Comparison of ENCODE assay signal across 8 cellular contexts in genomic region chr7:75738975-75739795, GRCh38. TPM values are rescaled to one million over a fixed set of nuclear protein-coding genes. Genes with fewer than 3 reads are reported as not detected.
A peak's percentile ranks its signal among the peaks of the same experiment; 100 is the strongest.
DNase-seq lines count a peak whose midpoint lies in the region; ATAC-seq and TF ChIP-seq lines count a peak whose summit lies in the region.

No MANE protein-coding gene starts in this region.

- no peaks in the 10 kb centered on the region for H3K79me2 ChIP-seq in neural cell (replicated peaks; ENCODE audit: insufficient read depth, low read length)

- TF ChIP-seq CTCF in RWPE2 (IDR thresholded peaks at IDR 0.05; ENCODE audit: poor library complexity, severe bottlenecking) (no peak), fibroblast of the aortic adventitia (IDR thresholded peaks at IDR 0.05; ENCODE audit: insufficient read depth, low read length) (no peak), neural cell (IDR thresholded peaks at IDR 0.05; ENCODE audit: poor library complexity, severe bottlenecking) (no peak)

- H3K4me3 ChIP-seq in HAP-1 (peak overlapping the region; percentile 92), RWPE2 (ENCODE audit: severe bottlenecking) (peak overlapping the region; percentile 93), fibroblast of the aortic adventitia (ENCODE audit: low read depth, low read length) (peak overlapping the region; percentile 91), neural cell (ENCODE audit: low read length) (peak overlapping the region; percentile 89)

- H3K4me1 ChIP-seq in ES-I3 (ENCODE audit: insufficient read depth, low read length) = peaks cover 7% of the 10 kb centered on the region
- peaks cover 21% of the 10 kb centered on the region for H3K4me1 ChIP-seq in HAP-1
- no peaks in the 10 kb centered on the region for H3K4me1 ChIP-seq in RWPE2 (ENCODE audit: insufficient read depth, poor library complexity, severe bottlenecking)

- in situ Hi-C loops in HAP-1 (cut with MboI; ENCODE audit: low sequenced_read_pairs) = no loop called here

- H3K4me3 Mint-ChIP-seq in stimulated activated naive CD8-positive, alpha-beta T cell treated with anti-CD3 and anti-CD28 coated beads, Interleukin-15, Interleukin-2, amounts not matched to agents 100 ng/mL and 50 ng/mL, for 24 hours = peak overlapping the region; percentile 95

- H3K36me3 ChIP-seq in ES-I3 (ENCODE audit: insufficient read depth, low read length) (no peaks in the 10 kb centered on the region), HAP-1 (replicated peaks) (no peaks in the 10 kb centered on the region), RWPE2 (ENCODE audit: low read depth) (no peaks in the 10 kb centered on the region), neural cell (ENCODE audit: insufficient read depth, low read length) (no peaks in the 10 kb centered on the region)

- TF ChIP-seq EP300 in neural cell (conservative IDR thresholded peaks at IDR 0.05; ENCODE audit: poor library complexity, severe bottlenecking) = no peak

- H3K9me3 ChIP-seq in ES-I3 (ENCODE audit: control insufficient read depth, insufficient read depth, low read length) = no peaks in the 10 kb centered on the region
- H3K9me3 ChIP-seq in HAP-1 = no peaks in the 10 kb centered on the region
- no peaks in the 10 kb centered on the region for H3K9me3 ChIP-seq in RWPE2 (ENCODE audit: severe bottlenecking)
- H3K9me3 ChIP-seq in neural cell (ENCODE audit: low read length) = no peaks in the 10 kb centered on the region

- no peaks in the 10 kb centered on the region for H4K20me1 ChIP-seq in neural cell (ENCODE audit: insufficient read depth)

- no peaks in the 10 kb centered on the region for H3K9me3 Mint-ChIP-seq in stimulated activated naive CD8-positive, alpha-beta T cell treated with anti-CD3 and anti-CD28 coated beads, Interleukin-15, Interleukin-2, amounts not matched to agents 100 ng/mL and 50 ng/mL, for 24 hours

- no peaks in the 10 kb centered on the region for H3K9me2 ChIP-seq in neural cell (ENCODE audit: insufficient read depth, low read length)

- H3K36me3 Mint-ChIP-seq in stimulated activated naive CD8-positive, alpha-beta T cell treated with anti-CD3 and anti-CD28 coated beads, Interleukin-15, Interleukin-2, amounts not matched to agents 100 ng/mL and 50 ng/mL, for 24 hours (ENCODE audit: low read depth) = no peaks in the 10 kb centered on the region

- H3K9ac ChIP-seq in ES-I3 (ENCODE audit: low read depth, low read length) = peak overlapping the region; percentile 86
- H3K9ac ChIP-seq in neural cell (ENCODE audit: low read length) = peak overlapping the region; percentile 74

- H3K27ac ChIP-seq in RWPE2 (ENCODE audit: poor library complexity, severe bottlenecking) (peak overlapping the region; percentile 17), neural cell (ENCODE audit: low read length) (no peak overlapping the region)

- peak; percentile 96 for ATAC-seq in RWPE2 (ENCODE audit: low read depth)

- TF ChIP-seq RAD21 in neural cell (conservative IDR thresholded peaks at IDR 0.05) = no peak

- peak; percentile 92 to 100 for DNase-seq in HAP-1 (ENCODE audit: low spot score in 2 of 2)
- DNase-seq in M059J (ENCODE audit: low read depth) = peak; percentile 98
- DNase-seq in RWPE2 (ENCODE audit: low spot score) = peak; percentile 99
- peak; percentile 100 for DNase-seq in activated effector memory CD4-positive, alpha-beta T cell treated with Interleukin-2 at 50 U/mL for 16 hours
- DNase-seq in fibroblast of the aortic adventitia (ENCODE audit: low read depth) = peak; percentile 96

- H2AFZ ChIP-seq in neural cell (ENCODE audit: low read depth, low read length) = peak overlapping the region; percentile 87

- H3K4me1 Mint-ChIP-seq in stimulated activated naive CD8-positive, alpha-beta T cell treated with anti-CD3 and anti-CD28 coated beads, Interleukin-15, Interleukin-2, amounts not matched to agents 100 ng/mL and 50 ng/mL, for 24 hours (ENCODE audit: low read depth) = peaks cover 32% of the 10 kb centered on the region

- peaks cover 14% of the 10 kb centered on the region for H3K27me3 Mint-ChIP-seq in stimulated activated naive CD8-positive, alpha-beta T cell treated with anti-CD3 and anti-CD28 coated beads, Interleukin-15, Interleukin-2, amounts not matched to agents 100 ng/mL and 50 ng/mL, for 24 hours

- peak overlapping the region; percentile 95 for H3K27ac Mint-ChIP-seq in stimulated activated naive CD8-positive, alpha-beta T cell treated with anti-CD3 and anti-CD28 coated beads, Interleukin-15, Interleukin-2, amounts not matched to agents 100 ng/mL and 50 ng/mL, for 24 hours

- H3K27me3 ChIP-seq in HAP-1 (ENCODE audit: low read depth) (no peaks in the 10 kb centered on the region), RWPE2 (ENCODE audit: insufficient read depth, poor library complexity, severe bottlenecking) (no peaks in the 10 kb centered on the region), neural cell (ENCODE audit: insufficient read depth, low read depth, low read length) (no peaks in the 10 kb centered on the region)

- no peak overlapping the region for H3K4me2 ChIP-seq in neural cell (ENCODE audit: low read length)

- no peaks in the 10 kb centered on the region for H3F3A ChIP-seq in neural cell (ENCODE audit: insufficient read depth, low read length, poor library complexity, severe bottlenecking)

TF ChIP-seq in neural cell, 6 proteins besides CTCF, POLR2A, EP300 and RAD21:
- no peak for TF ChIP-seq POLR2AphosphoS5 (IDR thresholded peaks at IDR 0.05)
- no peak for TF ChIP-seq MXI1 (conservative IDR thresholded peaks at IDR 0.05; ENCODE audit: poor library complexity, severe bottlenecking)
- no peak for TF ChIP-seq SMC3 (conservative IDR thresholded peaks at IDR 0.05; ENCODE audit: poor library complexity)
- TF ChIP-seq, protein P1, sequence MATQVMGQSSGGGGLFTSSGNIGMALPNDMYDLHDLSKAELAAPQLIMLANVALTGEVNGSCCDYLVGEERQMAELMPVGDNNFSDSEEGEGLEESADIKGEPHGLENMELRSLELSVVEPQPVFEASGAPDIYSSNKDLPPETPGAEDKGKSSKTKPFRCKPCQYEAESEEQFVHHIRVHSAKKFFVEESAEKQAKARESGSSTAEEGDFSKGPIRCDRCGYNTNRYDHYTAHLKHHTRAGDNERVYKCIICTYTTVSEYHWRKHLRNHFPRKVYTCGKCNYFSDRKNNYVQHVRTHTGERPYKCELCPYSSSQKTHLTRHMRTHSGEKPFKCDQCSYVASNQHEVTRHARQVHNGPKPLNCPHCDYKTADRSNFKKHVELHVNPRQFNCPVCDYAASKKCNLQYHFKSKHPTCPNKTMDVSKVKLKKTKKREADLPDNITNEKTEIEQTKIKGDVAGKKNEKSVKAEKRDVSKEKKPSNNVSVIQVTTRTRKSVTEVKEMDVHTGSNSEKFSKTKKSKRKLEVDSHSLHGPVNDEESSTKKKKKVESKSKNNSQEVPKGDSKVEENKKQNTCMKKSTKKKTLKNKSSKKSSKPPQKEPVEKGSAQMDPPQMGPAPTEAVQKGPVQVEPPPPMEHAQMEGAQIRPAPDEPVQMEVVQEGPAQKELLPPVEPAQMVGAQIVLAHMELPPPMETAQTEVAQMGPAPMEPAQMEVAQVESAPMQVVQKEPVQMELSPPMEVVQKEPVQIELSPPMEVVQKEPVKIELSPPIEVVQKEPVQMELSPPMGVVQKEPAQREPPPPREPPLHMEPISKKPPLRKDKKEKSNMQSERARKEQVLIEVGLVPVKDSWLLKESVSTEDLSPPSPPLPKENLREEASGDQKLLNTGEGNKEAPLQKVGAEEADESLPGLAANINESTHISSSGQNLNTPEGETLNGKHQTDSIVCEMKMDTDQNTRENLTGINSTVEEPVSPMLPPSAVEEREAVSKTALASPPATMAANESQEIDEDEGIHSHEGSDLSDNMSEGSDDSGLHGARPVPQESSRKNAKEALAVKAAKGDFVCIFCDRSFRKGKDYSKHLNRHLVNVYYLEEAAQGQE (IDR thresholded peaks at IDR 0.05; ENCODE audit: borderline replicate concordance) = no peak
- TF ChIP-seq TAF1 (IDR thresholded peaks at IDR 0.05; ENCODE audit: low read depth) = no peak
- no peak for TF ChIP-seq EZH2 (IDR thresholded peaks at IDR 0.05; ENCODE audit: borderline replicate concordance, insufficient read depth, low read length, poor library complexity, severe bottlenecking)

RNA-seq across cellular contexts. Expression of gene HIP1, which starts 0.4 kb away (rescaled TPM):
- total RNA-seq in M059J (2014; rRNA removed; shearing (Covaris generic)) = 20.5 and 43.3 TPM in 2 replicates
- total RNA-seq in fibroblast of the aortic adventitia (ENCODE audit: low replicate concordance) = 9.3 and 10.5 TPM in 2 replicates
- polyA plus RNA-seq in neural cell = 12.9 and 13.3 TPM in 2 replicates
- 27.5 and 37.3 TPM in 2 replicates for polyA minus RNA-seq in neural cell

RNA-seq across cellular contexts. Expression of gene CCL26, which starts 32.8 kb away (rescaled TPM):
- 28.4 and 33.9 TPM in 2 replicates for total RNA-seq in M059J (2014; rRNA removed; shearing (Covaris generic))
- total RNA-seq in fibroblast of the aortic adventitia (ENCODE audit: low replicate concordance) = 0.33 and 1.2 TPM in 2 replicates
- not detected in 2 replicates for polyA plus RNA-seq in neural cell
- not detected in 2 replicates for polyA minus RNA-seq in neural cell

Comparison
In these comparisons a context has a peak if more than half of its experiments do, and no peak if none do; other contexts are left out.
1. RNA of gene CCL26, which starts 32.8 kb away (total RNA-seq): 28.4 to 33.9 TPM in M059J; 0.33 to 1.2 TPM in fibroblast of the aortic adventitia; every median in the first group is over 10 times any median in the second.
2. Peak in every context shown above with its lines, with median percentiles within 50 percentile points of each other: DNase-seq and H3K4me3 ChIP-seq.